ENCODE assay signal across 15 cellular contexts in genomic region chr3:31039145-31039544, GRCh38.
"Had no signal": no experiment of that assay in that cellular context is flagged by ENCODE, and none has a peak within 500 bp of the region (broad histone marks: within the 10 kb centered on the region; RNA-seq: fewer than 3 reads in every experiment).

No MANE protein-coding gene starts in this region.

- H3K9me3 ChIP-seq: testis had no signal

- H3K27ac Mint-ChIP-seq: activated CD4-positive, alpha-beta T cell treated with anti-CD3 and anti-CD28 coated beads for 36 hours; activated naive CD4-positive, alpha-beta T cell treated with anti-CD3 and anti-CD28 coated beads for 36 hours; activated T-helper 17 cell treated with anti-CD3 and anti-CD28 coated beads, Interleukin-2, amount 50 U/mL, for 72 hours; dendritic cell treated with granulocyte-macrophage colony-stimulating factor and Interleukin-4, amounts not matched to agents 40 ng/mL and 50 ng/mL, for 4 days; memory B cell had no signal

- H3K27ac ChIP-seq: body of pancreas, left lung, testis, WERI-Rb-1 had no signal

- DNase-seq: activated CD4-positive, alpha-beta T cell treated with anti-CD3 and anti-CD28 coated beads for 36 hours; activated naive CD4-positive, alpha-beta T cell treated with anti-CD3 and anti-CD28 coated beads for 36 hours; body of pancreas; cerebellar nuclear complex; head of caudate nucleus; left lung; stimulated activated CD4-positive, alpha-beta T cell treated with anti-CD3 and anti-CD28 coated beads, Interleukin-4, amount 100 ng/mL, for 1 hour; stimulated activated CD8-positive, alpha-beta memory T cell treated with anti-CD3 and anti-CD28 coated beads, Interleukin-4, amount 100 ng/mL, for 48 hours; stimulated activated naive CD8-positive, alpha-beta T cell treated with anti-CD3 and anti-CD28 coated beads, Interleukin-15, amount 100 ng/mL, for 72 hours; T-helper 9 cell; testis; WERI-Rb-1 had no signal

- H3K27me3 ChIP-seq: body of pancreas, left lung, testis had no signal

- H3K4me3 Mint-ChIP-seq: activated CD4-positive, alpha-beta T cell treated with anti-CD3 and anti-CD28 coated beads for 36 hours; activated naive CD4-positive, alpha-beta T cell treated with anti-CD3 and anti-CD28 coated beads for 36 hours; activated T-helper 17 cell treated with anti-CD3 and anti-CD28 coated beads, Interleukin-2, amount 50 U/mL, for 72 hours; dendritic cell treated with granulocyte-macrophage colony-stimulating factor and Interleukin-4, amounts not matched to agents 40 ng/mL and 50 ng/mL, for 4 days; memory B cell; stimulated activated naive CD8-positive, alpha-beta T cell treated with anti-CD3 and anti-CD28 coated beads, Interleukin-15, amount 100 ng/mL, for 72 hours had no signal

- H3K4me3 ChIP-seq: body of pancreas, left lung, testis had no signal

- H3K36me3 ChIP-seq: left lung, WERI-Rb-1 had no signal

- H3K4me1 Mint-ChIP-seq: activated T-helper 17 cell treated with anti-CD3 and anti-CD28 coated beads, Interleukin-2, amount 50 U/mL, for 72 hours; memory B cell; stimulated activated naive CD8-positive, alpha-beta T cell treated with anti-CD3 and anti-CD28 coated beads, Interleukin-15, amount 100 ng/mL, for 72 hours had no signal

- ATAC-seq: activated CD4-positive, alpha-beta T cell treated with anti-CD3 and anti-CD28 coated beads for 36 hours; activated T-helper 17 cell treated with anti-CD3 and anti-CD28 coated beads, Interleukin-2, amount 50 U/mL, for 72 hours; body of pancreas; left lung; stimulated activated naive CD8-positive, alpha-beta T cell treated with anti-CD3 and anti-CD28 coated beads, Interleukin-15, amount 100 ng/mL, for 72 hours had no signal

- H3K27me3 Mint-ChIP-seq: activated CD4-positive, alpha-beta T cell treated with anti-CD3 and anti-CD28 coated beads for 36 hours; activated T-helper 17 cell treated with anti-CD3 and anti-CD28 coated beads, Interleukin-2, amount 50 U/mL, for 72 hours; dendritic cell treated with granulocyte-macrophage colony-stimulating factor and Interleukin-4, amounts not matched to agents 40 ng/mL and 50 ng/mL, for 4 days; stimulated activated naive CD8-positive, alpha-beta T cell treated with anti-CD3 and anti-CD28 coated beads, Interleukin-15, amount 100 ng/mL, for 72 hours had no signal

- H3K4me1 ChIP-seq: body of pancreas, left lung, testis had no signal
